Comparison of ENCODE assay signal across 7 cellular contexts in genomic region chr20:59939879-59940128, GRCh38. TPM values are rescaled to one million over a fixed set of nuclear protein-coding genes. Genes with fewer than 3 reads are reported as not detected.
DNase-seq lines count a peak whose midpoint lies in the region; ATAC-seq and TF ChIP-seq lines count a peak whose summit lies in the region.

No MANE protein-coding gene starts in this region.

- H3K79me2 ChIP-seq in trophoblast cell (ENCODE audit: control insufficient read depth, insufficient read depth, low read length, poor library complexity) = peaks cover 5% of the 10 kb centered on the region

- H3K9ac ChIP-seq in trophoblast cell (ENCODE audit: low read length) = peak overlapping the region; percentile 85

- H2BK5ac ChIP-seq in trophoblast cell (ENCODE audit: low read depth, low read length, poor library complexity) = peak overlapping the region; percentile 47

- H3K36me3 ChIP-seq in SJSA1 = peaks cover 52% of the 10 kb centered on the region
- peaks cover 3 to 9% of the 10 kb centered on the region in 2 experiments for H3K36me3 ChIP-seq in trophoblast cell (ENCODE audit: control insufficient read depth in 1 of 2, insufficient read depth in 2 of 2, low read length in 2 of 2)

- peak overlapping the region; percentile 68 for H4K12ac ChIP-seq in trophoblast cell (ENCODE audit: low read depth, low read length)

- peak overlapping the region; percentile 53 for H3K4ac ChIP-seq in trophoblast cell (ENCODE audit: low read depth, low read length)

- H2AFZ ChIP-seq in trophoblast cell (ENCODE audit: insufficient read depth, low read length, poor library complexity) = peak overlapping the region; percentile 89

- H4K91ac ChIP-seq in trophoblast cell (ENCODE audit: low read depth, low read length) = peak overlapping the region; percentile 61

- H3K14ac ChIP-seq in trophoblast cell (ENCODE audit: low read length) = peak overlapping the region; percentile 73

- DNase-seq in SJSA1 (ENCODE audit: low read depth in 1 of 2, low spot score in 2 of 2) (no peak), fibroblast of pulmonary artery (ENCODE audit: low read depth) (no peak), trophoblast cell (peak in 1 of 2 donors; percentile 36), amniotic stem cell (lab: John Stamatoyannopoulos, UW) (no peak), LoVo (ENCODE audit: low spot score) (no peak)

- no peak overlapping the region for H2AK5ac ChIP-seq in trophoblast cell (ENCODE audit: low read length)

- H3K27me3 ChIP-seq in SJSA1 (replicated peaks) (no peaks in the 10 kb centered on the region), trophoblast cell (ENCODE audit: insufficient read depth, low read length) (no peaks in the 10 kb centered on the region)

- H3K18ac ChIP-seq in trophoblast cell (ENCODE audit: low read length) = peak overlapping the region; percentile 26

- H2BK12ac ChIP-seq in trophoblast cell (ENCODE audit: low read length) = no peak overlapping the region

- peak overlapping the region; percentile 98 for H3K4me2 ChIP-seq in trophoblast cell (ENCODE audit: low read length)

- ATAC-seq in GM18907 (IDR thresholded peaks at IDR 0.05; ENCODE audit: unreplicated experiment) (peak; percentile 45), HG02840 (IDR thresholded peaks at IDR 0.05; ENCODE audit: low FRiP score, unreplicated experiment) (peak; percentile 39)

- peak overlapping the region; percentile 54 for H3K27ac ChIP-seq in SJSA1
- H3K27ac ChIP-seq in trophoblast cell (ENCODE audit: low read depth, low read length) = peak overlapping the region; percentile 64

- H3K4me3 ChIP-seq in SJSA1 = peak overlapping the region; percentile 62
- H3K4me3 ChIP-seq in fibroblast of pulmonary artery (replicated peaks; ENCODE audit: low read depth, low read length) = peak overlapping the region; percentile 89
- peak overlapping the region; percentile 78 for H3K4me3 ChIP-seq in trophoblast cell (ENCODE audit: low read depth, low read length)

- H3K4me1 ChIP-seq in SJSA1 (replicated peaks) (peaks cover 20% of the 10 kb centered on the region), trophoblast cell (ENCODE audit: control insufficient read depth in 1 of 2, insufficient read depth in 2 of 2, low read length in 2 of 2) (peaks cover 11 to 12% of the 10 kb centered on the region in 2 experiments)

- peak overlapping the region; percentile 14 for H2BK120ac ChIP-seq in trophoblast cell (ENCODE audit: insufficient read depth, low read length, poor library complexity)

- no CpG with 5 or more reads among the region's 24 CpGs for WGBS in trophoblast cell (ENCODE audit: extremely low coverage, insufficient coverage, insufficient read length)

- peaks cover 13% of the 10 kb centered on the region for H3K79me1 ChIP-seq in trophoblast cell (ENCODE audit: low read length)

- no peak for TF ChIP-seq CTCF in fibroblast of pulmonary artery (IDR thresholded peaks at IDR 0.05; ENCODE audit: low read length, missing control alignments)

- H3K9me3 ChIP-seq in SJSA1 (replicated peaks) (no peaks in the 10 kb centered on the region; the same call in 1 of the 2 replicates), trophoblast cell (ENCODE audit: insufficient read depth, low read depth, low read length) (peaks cover 4% of the 10 kb centered on the region)

- H4K8ac ChIP-seq in trophoblast cell (ENCODE audit: low read depth, low read length) = peak overlapping the region; percentile 80

- no peak overlapping the region for H3K23ac ChIP-seq in trophoblast cell (ENCODE audit: low read length)

RNA-seq across cellular contexts. Expression of gene PPP1R3D, which starts 0.3 kb away (rescaled TPM):
- 7.4 and 8.6 TPM in 2 replicates for total RNA-seq in SJSA1 (2014; rRNA removed; shearing (Covaris generic))
- 3.3 and 3.8 TPM in 2 replicates for polyA plus RNA-seq in trophoblast cell (2013)

RNA-seq across cellular contexts. Expression of gene FAM217B, which starts 0.4 kb away (rescaled TPM):
- total RNA-seq in SJSA1 (2014; rRNA removed; shearing (Covaris generic)) = 3.7 and 3.8 TPM in 2 replicates
- polyA plus RNA-seq in trophoblast cell (2013) = 8.5 and 8.9 TPM in 2 replicates

RNA-seq across cellular contexts. Expression of gene SYCP2, which starts 6.4 kb away (rescaled TPM):
- total RNA-seq in SJSA1 (2014; rRNA removed; shearing (Covaris generic)) = 1.1 and 2.6 TPM in 2 replicates
- 0.67 and 0.78 TPM in 2 replicates for polyA plus RNA-seq in trophoblast cell (2013)

RNA-seq across cellular contexts. Expression of gene CDH26, which starts 18.4 kb away (rescaled TPM):
- not detected in 2 replicates for total RNA-seq in SJSA1 (2014; rRNA removed; shearing (Covaris generic))
- 0.23 and 0.29 TPM in 2 replicates for polyA plus RNA-seq in trophoblast cell (2013)
